In genomic region chr2:210477496-210477895, GRCh38 we compare ENCODE assay signal across 8 cellular contexts. TPM values are rescaled to one million over a fixed set of nuclear protein-coding genes. Genes with fewer than 3 reads are reported as not detected.
DNase-seq lines count a peak whose midpoint lies in the region; ATAC-seq and TF ChIP-seq lines count a peak whose summit lies in the region.

No MANE protein-coding gene starts in this region.

- H3K4me3 Mint-ChIP-seq in activated T-cell treated with anti-CD3 and anti-CD28 coated beads, Interleukin-2, amount 50 U/mL, for 4 hours, result peak overlapping the region; percentile 99

- H3K27me3 Mint-ChIP-seq in activated T-cell treated with anti-CD3 and anti-CD28 coated beads, Interleukin-2, amount 50 U/mL, for 4 hours (ENCODE audit: low read depth), result no peaks in the 10 kb centered on the region

- H3K4me1 Mint-ChIP-seq in activated T-cell treated with anti-CD3 and anti-CD28 coated beads, Interleukin-2, amount 50 U/mL, for 4 hours (ENCODE audit: low read depth), result peaks cover 54% of the 10 kb centered on the region

- no peaks in the 10 kb centered on the region for H3K9me3 Mint-ChIP-seq in activated T-cell treated with anti-CD3 and anti-CD28 coated beads, Interleukin-2, amount 50 U/mL, for 4 hours

- peak; percentile 69 for DNase-seq in AG10803 (ENCODE audit: low read depth)
- peak; percentile 22 to 61 for DNase-seq in HL-60 (ENCODE audit: low read depth in 1 of 2, low spot score in 1 of 2)
- DNase-seq in activated T-cell treated with anti-CD3 and anti-CD28 coated beads, Interleukin-2, amount 50 U/mL, for 4 hours, result no peak
- peak in 26 of 42 donors; percentile 21 to 68 (median 45) for DNase-seq in head of caudate nucleus
- no peak for DNase-seq in COLO668 (lab: John Stamatoyannopoulos, UW; ENCODE audit: unreplicated experiment)

- H3K27me3 ChIP-seq in HL-60 (ENCODE audit: insufficient read depth, poor library complexity, severe bottlenecking), result no peaks in the 10 kb centered on the region

- H3K36me3 Mint-ChIP-seq in activated T-cell treated with anti-CD3 and anti-CD28 coated beads, Interleukin-2, amount 50 U/mL, for 4 hours (ENCODE audit: insufficient read depth), result peaks cover 3% of the 10 kb centered on the region

- intact Hi-C loops in head of caudate nucleus (cut with DNase I), result no loop called here

- no peak for ATAC-seq in activated T-cell treated with anti-CD3 and anti-CD28 coated beads, Interleukin-2, amount 50 U/mL, for 4 hours
- ATAC-seq in HG03439 (IDR thresholded peaks at IDR 0.05; ENCODE audit: unreplicated experiment), result no peak
- ATAC-seq in GM21717 (IDR thresholded peaks at IDR 0.05; ENCODE audit: unreplicated experiment), result no peak

- peak overlapping the region; percentile 93 for H3K27ac ChIP-seq in HL-60 (replicated peaks)
- H3K27ac ChIP-seq in skin epidermis, result peak overlapping the region in 12 of 21 experiments; percentile 4 to 98 (median 90)

- no peak for TF ChIP-seq CTCF in AG10803 (conservative IDR thresholded peaks at IDR 0.05; ENCODE audit: low read length)
- no peak for TF ChIP-seq CTCF in HL-60 (IDR thresholded peaks at IDR 0.05; ENCODE audit: insufficient read depth, low read length)

- peak overlapping the region; percentile 74 for H3K4me3 ChIP-seq in AG10803 (ENCODE audit: low read length)
- H3K4me3 ChIP-seq in HL-60 (replicated peaks; ENCODE audit: insufficient read depth, low read length), result peak overlapping the region; percentile 11; the same call in 1 of the 2 replicates
- H3K4me3 ChIP-seq in skin epidermis, result peak overlapping the region in 4 of 7 experiments; percentile 9 to 89 (median 78)

RNA-seq across cellular contexts. Expression of gene LANCL1, which starts 0.9 kb away (rescaled TPM):
- total RNA-seq in activated T-cell treated with anti-CD3 and anti-CD28 coated beads, Interleukin-2, amount 50 U/mL, for 4 hours, result 10 to 100 TPM; 24.8 to 28.1 (median 25.7) TPM

Comparison
In these comparisons a context has a peak if more than half of its experiments do, and no peak if none do; other contexts are left out.
1. DNase-seq: peak in AG10803 (single experiment), HL-60 (2 of 2) and head of caudate nucleus (26 of 42); none in activated T-cell treated with anti-CD3 and anti-CD28 coated beads, Interleukin-2, amount 50 U/mL, for 4 hours (single experiment) and COLO668 (single experiment).
2. H3K4me3 ChIP-seq: peak in every context shown above with its lines; median percentile 78 in skin epidermis; 74 in AG10803; 11 in HL-60.